In the genomic region with DNA sequence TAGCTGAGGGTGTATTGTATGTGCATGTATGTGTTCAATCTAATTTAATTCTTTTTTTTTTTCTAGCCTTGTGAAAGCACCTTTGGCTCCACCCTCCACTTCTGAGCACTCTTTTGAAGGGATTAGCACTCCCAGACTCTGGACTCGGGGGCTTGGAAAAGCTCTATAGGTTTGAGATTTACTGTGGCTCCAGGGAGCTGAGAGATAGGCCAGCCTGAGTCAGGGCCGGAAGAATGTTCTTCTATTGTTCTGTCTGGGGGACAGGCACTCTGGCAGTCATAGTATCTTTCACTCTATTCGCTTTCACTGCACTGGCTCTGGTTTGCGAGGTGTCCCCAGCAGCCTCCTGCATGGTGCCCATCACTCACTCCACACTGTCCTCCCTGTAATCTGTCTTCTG, we compare ENCODE assay signal across 21 cellular contexts.
DNase-seq lines count a peak whose midpoint lies in the region; ATAC-seq, FAIRE-seq and TF ChIP-seq lines count a peak whose summit lies in the region.
"Had no signal": no experiment of that assay in that cellular context is flagged by ENCODE, and none has a peak within 500 bp of the region (broad histone marks: within the 10 kb centered on the region; RNA-seq: fewer than 3 reads in every experiment).

No MANE protein-coding gene starts in this region.

- no peaks in the 10 kb centered on the region for H4K20me1 ChIP-seq in GM23248 (ENCODE audit: insufficient read depth)

- H3K23ac ChIP-seq in trophoblast cell (ENCODE audit: low read length) = no peak overlapping the region

- FAIRE-seq in kidney (lab: Jason Lieb, UNC) = no peak
- no peak for FAIRE-seq in small intestine (lab: Jason Lieb, UNC)

- no peak overlapping the region for H4K8ac ChIP-seq in trophoblast cell (ENCODE audit: low read depth, low read length)

- WGBS in GM23248 (ENCODE audit: low coverage in 1 of 2, low lambda C conversion rate in 2 of 2, missing lambda C conversion rate in 2 of 2), 2 experiments = 89 to 93% methylated on average over 4 of the region's 4 CpGs
- no CpG with 5 or more reads among the region's 4 CpGs for WGBS in trophoblast cell (ENCODE audit: extremely low coverage, insufficient coverage, insufficient read length)
- 68 to 76% (median 73%) methylated on average over 4 of the region's 4 CpGs for WGBS in small intestine, 3 donors

- H3K36me3 ChIP-seq in GM23248 (ENCODE audit: low read depth) (no peaks in the 10 kb centered on the region), trophoblast cell (ENCODE audit: control insufficient read depth in 1 of 2, insufficient read depth in 2 of 2, low read length in 2 of 2) (no peaks in the 10 kb centered on the region), kidney (ENCODE audit: control insufficient read depth in 1 of 2, insufficient read depth in 2 of 2, low read length in 2 of 2) (no peaks in the 10 kb centered on the region), small intestine (ENCODE audit: control insufficient read depth in 2 of 2, insufficient read depth in 2 of 2, low read length in 2 of 2) (no peaks in the 10 kb centered on the region)
- H3K36me3 ChIP-seq: lower lobe of right lung, tibial artery, WERI-Rb-1 had no signal

- peak; percentile 27 for DNase-seq in GM23248
- peak; percentile 18 for DNase-seq in NCI-H226
- peak; percentile 15 for DNase-seq in epithelial cell of esophagus (ENCODE audit: low read depth)
- DNase-seq in trophoblast cell = no peak
- DNase-seq in kidney = no peak
- DNase-seq in amygdala (lab: John Stamatoyannopoulos, UW) = no peak
- DNase-seq in small intestine = no peak
- DNase-seq: activated CD4-positive, alpha-beta T cell treated with anti-CD3 and anti-CD28 coated beads, Interleukin-2, amount 50 U/mL, for 4 hours; activated CD8-positive, alpha-beta memory T cell treated with anti-CD3 and anti-CD28 coated beads, Interleukin-2, amount 50 U/mL, for 48 hours; activated effector memory CD4-positive, alpha-beta T cell treated with Interleukin-2 at 50 U/mL for 16 hours; CD8-positive, alpha-beta memory T cell; immature natural killer cell; lower lobe of right lung; NCI-H2081; NK-92 treated with Interleukin-12 subunit alpha and Interleukin-12 subunit beta, amount 100 ng/mL, for 24 hours; nucleus accumbens; stimulated activated CD4-positive, alpha-beta T cell treated with anti-CD3 and anti-CD28 coated beads, Interleukin-4, amount 100 ng/mL, for 24 hours; stimulated activated naive CD8-positive, alpha-beta T cell treated with anti-CD3 and anti-CD28 coated beads, Interleukin-15, Interleukin-2, amounts not matched to agents 100 U/mL and 50 U/mL, for 24 hours; tibial artery; WERI-Rb-1 had no signal

- H3K9me2 ChIP-seq in GM23248 (ENCODE audit: insufficient read depth) = no peaks in the 10 kb centered on the region

- peak overlapping the region; percentile 6 for H2BK5ac ChIP-seq in trophoblast cell (ENCODE audit: low read depth, low read length, poor library complexity)

- H3K4me1 ChIP-seq in GM23248 (ENCODE audit: insufficient read depth) (peaks cover 23% of the 10 kb centered on the region), trophoblast cell (ENCODE audit: control insufficient read depth in 1 of 2, insufficient read depth in 2 of 2, low read length in 2 of 2) (peaks cover 14 to 20% of the 10 kb centered on the region in 2 experiments), kidney (ENCODE audit: control insufficient read depth in 1 of 2, insufficient read depth in 1 of 2, low read depth in 1 of 2, low read length in 2 of 2) (no peaks in the 10 kb centered on the region), small intestine (ENCODE audit: control insufficient read depth in 2 of 2, insufficient read depth in 1 of 2, low read depth in 1 of 2, low read length in 1 of 2) (no peaks in the 10 kb centered on the region)
- H3K4me1 ChIP-seq: lower lobe of right lung had no signal

- TF ChIP-seq CTCF in epithelial cell of esophagus (IDR thresholded peaks at IDR 0.05; ENCODE audit: insufficient read depth, low read depth, low read length, missing control alignments) (no peak), kidney (IDR thresholded peaks at IDR 0.05; ENCODE audit: borderline replicate concordance, extremely low read depth, insufficient read depth) (no peak)

- H4K91ac ChIP-seq in trophoblast cell (ENCODE audit: low read depth, low read length) = no peak overlapping the region

- H3K4me3 ChIP-seq in GM23248 (no peak overlapping the region), epithelial cell of esophagus (ENCODE audit: low read length) (no peak overlapping the region), trophoblast cell (ENCODE audit: low read depth, low read length) (no peak overlapping the region), kidney (ENCODE audit: low read length in 2 of 2) (no peak overlapping the region), small intestine (ENCODE audit: low read depth in 1 of 2, low read length in 2 of 2) (no peak overlapping the region)
- H3K4me3 ChIP-seq: lower lobe of right lung, tibial artery had no signal

- H3K27ac ChIP-seq in GM23248 (no peak overlapping the region), trophoblast cell (ENCODE audit: low read depth, low read length) (peak overlapping the region; percentile 7), kidney (ENCODE audit: low read depth in 2 of 2, low read length in 2 of 2) (no peak overlapping the region), small intestine (ENCODE audit: low read depth in 1 of 2, low read length in 1 of 2) (no peak overlapping the region)
- H3K27ac ChIP-seq: lower lobe of right lung, tibial artery, WERI-Rb-1 had no signal

- H2BK120ac ChIP-seq in trophoblast cell (ENCODE audit: insufficient read depth, low read length, poor library complexity) = no peak overlapping the region

- no peak overlapping the region for H4K12ac ChIP-seq in trophoblast cell (ENCODE audit: low read depth, low read length)

- H3K79me2 ChIP-seq in GM23248 (ENCODE audit: insufficient read depth) = no peaks in the 10 kb centered on the region
- H3K79me2 ChIP-seq in trophoblast cell (ENCODE audit: control insufficient read depth, insufficient read depth, low read length, poor library complexity) = no peaks in the 10 kb centered on the region

- H3K4me2 ChIP-seq in GM23248 (ENCODE audit: unreplicated experiment) = no peak overlapping the region
- no peak overlapping the region for H3K4me2 ChIP-seq in trophoblast cell (ENCODE audit: low read length)

- ATAC-seq in HG02884 (IDR thresholded peaks at IDR 0.05; ENCODE audit: unreplicated experiment) = no peak
- ATAC-seq: stimulated activated naive CD8-positive, alpha-beta T cell treated with anti-CD3 and anti-CD28 coated beads, Interleukin-15, Interleukin-2, amounts not matched to agents 100 U/mL and 50 U/mL, for 24 hours had no signal

- H2BK12ac ChIP-seq in trophoblast cell (ENCODE audit: low read length) = no peak overlapping the region

- H2AFZ ChIP-seq in GM23248 = no peak overlapping the region
- H2AFZ ChIP-seq in trophoblast cell (ENCODE audit: insufficient read depth, low read length, poor library complexity) = no peak overlapping the region

- H3K4ac ChIP-seq in trophoblast cell (ENCODE audit: low read depth, low read length) = no peak overlapping the region

- no peak overlapping the region for H2AK5ac ChIP-seq in trophoblast cell (ENCODE audit: low read length)

- H3K9ac ChIP-seq in GM23248 = no peak overlapping the region
- H3K9ac ChIP-seq in trophoblast cell (ENCODE audit: low read length) = no peak overlapping the region
- no peak overlapping the region for H3K9ac ChIP-seq in kidney (ENCODE audit: low read length in 2 of 2)

- H3K27me3 ChIP-seq in GM23248 (replicated peaks; ENCODE audit: insufficient read depth) (no peaks in the 10 kb centered on the region), trophoblast cell (ENCODE audit: insufficient read depth, low read length) (no peaks in the 10 kb centered on the region), small intestine (ENCODE audit: control insufficient read depth in 2 of 2, insufficient read depth in 2 of 2, low read length in 2 of 2) (no peaks in the 10 kb centered on the region)
- H3K27me3 ChIP-seq: tibial artery had no signal

- peaks cover 25% of the 10 kb centered on the region for H3F3A ChIP-seq in GM23248 (ENCODE audit: insufficient read depth)

- in situ Hi-C loops in GM23248 (cut with MboI) = no loop called here

- H3K79me1 ChIP-seq in trophoblast cell (ENCODE audit: low read length) = peaks cover 2% of the 10 kb centered on the region

- H3K9me3 ChIP-seq in GM23248 (ENCODE audit: low read depth) (no peaks in the 10 kb centered on the region), trophoblast cell (ENCODE audit: insufficient read depth, low read depth, low read length) (no peaks in the 10 kb centered on the region), kidney (ENCODE audit: control insufficient read depth in 1 of 2, low read length in 2 of 2) (no peaks in the 10 kb centered on the region), small intestine (ENCODE audit: control insufficient read depth, low read depth) (no peaks in the 10 kb centered on the region)
- H3K9me3 ChIP-seq: lower lobe of right lung, tibial artery had no signal

- intact Hi-C loops in kidney (cut with DNase I) = no loop called here

- no peak overlapping the region for H3K14ac ChIP-seq in trophoblast cell (ENCODE audit: low read length)

- no peak overlapping the region for H3K18ac ChIP-seq in trophoblast cell (ENCODE audit: low read length)

Comparison
In these comparisons a context has a peak if more than half of its experiments do, and no peak if none do; other contexts are left out.
1. DNase-seq: peak in GM23248 (single experiment), NCI-H226 (single experiment) and epithelial cell of esophagus (single experiment); none in trophoblast cell (0 of 2), kidney (single experiment), amygdala (0 of 56) and small intestine (single experiment).